ENCODE assay signal across 25 cellular contexts in the genomic region with DNA sequence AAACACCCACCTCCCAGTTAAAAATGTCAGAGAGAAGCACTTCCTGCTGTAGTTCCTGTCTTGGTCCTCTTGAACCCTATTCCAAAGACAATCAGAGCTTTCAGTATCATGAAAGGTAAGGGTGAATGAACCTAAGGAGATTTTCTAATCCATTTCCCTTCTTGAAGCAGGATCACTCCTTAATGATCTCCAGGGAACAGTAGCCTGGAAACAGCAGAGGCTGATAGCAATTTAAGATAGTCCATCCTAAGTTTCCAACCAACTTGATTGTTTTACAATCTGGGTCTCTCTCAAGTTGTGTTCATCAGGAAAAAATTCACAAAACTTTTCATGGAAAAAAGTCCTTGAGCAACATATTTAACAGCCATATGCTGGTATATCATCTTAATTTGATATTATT.
DNase-seq lines count a peak whose midpoint lies in the region; ATAC-seq and TF ChIP-seq lines count a peak whose summit lies in the region.
"Had no signal": no experiment of that assay in that cellular context is flagged by ENCODE, and none has a peak within 500 bp of the region (broad histone marks: within the 10 kb centered on the region; RNA-seq: fewer than 3 reads in every experiment).

No MANE protein-coding gene starts in this region.

- H3K4me3 ChIP-seq in right atrium auricular region (no peak overlapping the region), gastrocnemius medialis (no peak overlapping the region)
- H3K4me3 ChIP-seq: cardiac muscle cell, esophagus squamous epithelium, gastroesophageal sphincter, GM23248, K562, pancreas had no signal

- no peak for TF ChIP-seq POLR2A in gastrocnemius medialis (IDR thresholded peaks at IDR 0.05)

- H3K27me3 ChIP-seq in right atrium auricular region (no peaks in the 10 kb centered on the region), gastrocnemius medialis (no peaks in the 10 kb centered on the region)
- H3K27me3 ChIP-seq: BE2C, cardiac muscle cell, esophagus squamous epithelium, gastroesophageal sphincter, pancreas had no signal

- DNase-seq in left ventricle myocardium superior (no peak), Right ventricle myocardium inferior (ENCODE audit: missing footprints) (no peak), right atrium auricular region (ENCODE audit: low spot score) (no peak), gastrocnemius medialis (no peak), GM20000 (ENCODE audit: low spot score) (no peak)
- no peak for DNase-seq in activated T-cell treated with anti-CD3 and anti-CD28 coated beads, Interleukin-2, amount 50 U/mL, for 1 hour
- DNase-seq in activated CD4-positive, alpha-beta T cell treated with anti-CD3 and anti-CD28 coated beads, Interleukin-2, amount 50 U/mL, for 4 hours: no peak
- DNase-seq: activated CD4-positive, alpha-beta T cell treated with anti-CD3 and anti-CD28 coated beads for 1 hour; activated naive CD4-positive, alpha-beta T cell treated with Interleukin-2 at 50 U/mL for 16 hours; activated T-cell treated with anti-CD3 and anti-CD28 coated beads, Interleukin-2, amount 50 U/mL, for 24 hours; BE2C; esophagus squamous epithelium; kidney; MM.1S; NCI-H1436 treated with DMSO at 0.1 percent for 48 hours; NCI-H2107; NCI-H446 treated with DMSO at 0.1 percent for 48 hours; pancreas; stimulated activated CD4-positive, alpha-beta T cell treated with anti-CD3 and anti-CD28 coated beads, Interleukin-15, amount 100 ng/mL, for 24 hours; stimulated activated naive CD8-positive, alpha-beta T cell treated with anti-CD3 and anti-CD28 coated beads, Interleukin-15, Interleukin-2, amounts not matched to agents 100 U/mL and 50 U/mL, for 24 hours had no signal

- peaks cover 0 to 9% of the 10 kb centered on the region in 2 donors for H3K9me3 ChIP-seq in right atrium auricular region
- H3K9me3 ChIP-seq in gastrocnemius medialis: no peaks in the 10 kb centered on the region
- H3K9me3 ChIP-seq: BE2C, esophagus squamous epithelium, gastroesophageal sphincter had no signal

- in situ Hi-C loops in gastrocnemius medialis (cut with MboI; ENCODE audit: low sequenced_read_pairs in 4 of 4): no loop called here

- peak; percentile 60 for ATAC-seq in left ventricle myocardium superior
- ATAC-seq in Right ventricle myocardium inferior: no peak
- no peak for ATAC-seq in gastrocnemius medialis
- ATAC-seq in HG03378 (IDR thresholded peaks at IDR 0.05; ENCODE audit: unreplicated experiment): no peak
- ATAC-seq: gastroesophageal sphincter; K562; stimulated activated naive CD8-positive, alpha-beta T cell treated with anti-CD3 and anti-CD28 coated beads, Interleukin-15, Interleukin-2, amounts not matched to agents 100 U/mL and 50 U/mL, for 24 hours had no signal

- peak overlapping the region; percentile 23 to 26 for H3K27ac ChIP-seq in right atrium auricular region
- H3K27ac ChIP-seq in gastrocnemius medialis: peak overlapping the region in 3 of 4 donors; percentile 25 to 60 (median 43)
- H3K27ac ChIP-seq: cardiac muscle cell, esophagus squamous epithelium, gastroesophageal sphincter, GM23248 had no signal

- TF ChIP-seq CTCF in right atrium auricular region (IDR thresholded peaks at IDR 0.05): no peak
- no peak for TF ChIP-seq CTCF in gastrocnemius medialis (IDR thresholded peaks at IDR 0.05 in 4 of 5, conservative IDR thresholded peaks at IDR 0.05 in 1 of 5)
- TF ChIP-seq CTCF in GM20000 (IDR thresholded peaks at IDR 0.05; ENCODE audit: extremely low read depth, missing control alignments): no peak

- H3K36me3 ChIP-seq in right atrium auricular region (no peaks in the 10 kb centered on the region), gastrocnemius medialis (no peaks in the 10 kb centered on the region)
- H3K36me3 ChIP-seq: BE2C, cardiac muscle cell, esophagus squamous epithelium, gastroesophageal sphincter, pancreas had no signal

- intact Hi-C loops in left ventricle myocardium superior (cut with micrococcal nuclease) (no loop called here), Right ventricle myocardium inferior (cut with DNase I) (loop anchor here (10.0 kb wide), 1 partner anchor 809 kb away; a partner anchor contains a TSS), gastrocnemius medialis (cut with DNase I; ENCODE audit: low total_unique reads) (loop anchor here (10.0 kb wide), 1 partner anchor 809 kb away; a partner anchor contains a TSS)

- H3K4me1 ChIP-seq in right atrium auricular region: no peaks in the 10 kb centered on the region
- peaks cover 0 to 8% of the 10 kb centered on the region in 2 donors for H3K4me1 ChIP-seq in gastrocnemius medialis
- H3K4me1 ChIP-seq: gastroesophageal sphincter had no signal
